In genomic region chr2:110068153-110068552, GRCh38 we compare ENCODE assay signal across 8 cellular contexts. TPM values are rescaled to one million over a fixed set of nuclear protein-coding genes. Genes with fewer than 3 reads are reported as not detected.
DNase-seq lines count a peak whose midpoint lies in the region; ATAC-seq, FAIRE-seq and TF ChIP-seq lines count a peak whose summit lies in the region.
"Not testable (repeated sequence)": the region's sequence is repeated elsewhere in the genome, so short reads cannot be mapped to it uniquely, and the experiment has no call there.
"Had no signal": no experiment of that assay in that cellular context is flagged by ENCODE, and none has a peak within 500 bp of the region (broad histone marks: within the 10 kb centered on the region; RNA-seq: fewer than 3 reads in every experiment).

No MANE protein-coding gene starts in this region.

- not testable (repeated sequence) for TF ChIP-seq EP300 in gastroesophageal sphincter (IDR thresholded peaks at IDR 0.05)

- DNase-seq in activated effector memory CD4-positive, alpha-beta T cell treated with anti-CD3 and anti-CD28 coated beads, Interleukin-2, amount 50 U/mL, for 16 hours, result peak; percentile 60
- DNase-seq in dedifferentiated amniotic fluid mesenchymal stem cell (ENCODE audit: extremely low spot score) (peak; percentile 6), right atrium auricular region (ENCODE audit: low spot score) (peak; percentile 50), kidney (peak; percentile 32), spleen (peak; percentile 46)
- peak; percentile 18 for DNase-seq in natural killer cell treated with Interleukin-12 subunit alpha and Interleukin-12 subunit beta and Interleukin-15 and Interleukin-18, amount 100 ng/mL, for 72 hours (ENCODE audit: low spot score)

- H3K36me3 Mint-ChIP-seq in natural killer cell treated with Interleukin-12 subunit alpha and Interleukin-12 subunit beta and Interleukin-15 and Interleukin-18, amount 100 ng/mL, for 72 hours, result not testable (repeated sequence)

- WGBS in gastroesophageal sphincter (ENCODE audit: low coverage in 1 of 2), 2 donors, result 75 to 76% methylated on average over 2 to 3 of the region's 3 CpGs
- 88 to 93% (median 92%) methylated on average over 3 of the region's 3 CpGs for WGBS in spleen, 5 donors

- TF ChIP-seq CTCF in gastroesophageal sphincter (IDR thresholded peaks at IDR 0.05); right atrium auricular region (IDR thresholded peaks at IDR 0.05); kidney (IDR thresholded peaks at IDR 0.05; ENCODE audit: borderline replicate concordance, extremely low read depth, insufficient read depth); spleen (IDR thresholded peaks at IDR 0.05 in 8 of 11, conservative IDR thresholded peaks at IDR 0.05 in 3 of 11): not testable (repeated sequence)

- H3K4me1 ChIP-seq in gastroesophageal sphincter; right atrium auricular region; kidney (ENCODE audit: control insufficient read depth in 1 of 2, insufficient read depth in 1 of 2, low read depth in 1 of 2, low read length in 2 of 2); spleen: not testable (repeated sequence)

- peak; percentile 13 for ATAC-seq in gastroesophageal sphincter
- ATAC-seq in natural killer cell treated with Interleukin-12 subunit alpha and Interleukin-12 subunit beta and Interleukin-15 and Interleukin-18, amount 100 ng/mL, for 72 hours, result not testable (repeated sequence)

- H3K4me3 Mint-ChIP-seq in natural killer cell treated with Interleukin-12 subunit alpha and Interleukin-12 subunit beta and Interleukin-15 and Interleukin-18, amount 100 ng/mL, for 72 hours, result not testable (repeated sequence)

- not testable (repeated sequence) for TF ChIP-seq POLR2A in gastroesophageal sphincter (IDR thresholded peaks at IDR 0.05); spleen (IDR thresholded peaks at IDR 0.05)

- not testable (repeated sequence) for H3K9ac ChIP-seq in kidney (ENCODE audit: low read length in 2 of 2)

- not testable (repeated sequence) for H3K27me3 Mint-ChIP-seq in natural killer cell treated with Interleukin-12 subunit alpha and Interleukin-12 subunit beta and Interleukin-15 and Interleukin-18, amount 100 ng/mL, for 72 hours

- H3K4me3 ChIP-seq in gastroesophageal sphincter; right atrium auricular region; kidney (ENCODE audit: low read length in 2 of 2); spleen: not testable (repeated sequence)

- H3K9me3 Mint-ChIP-seq in natural killer cell treated with Interleukin-12 subunit alpha and Interleukin-12 subunit beta and Interleukin-15 and Interleukin-18, amount 100 ng/mL, for 72 hours, result not testable (repeated sequence)

- not testable (repeated sequence) for H3K4me1 Mint-ChIP-seq in natural killer cell treated with Interleukin-12 subunit alpha and Interleukin-12 subunit beta and Interleukin-15 and Interleukin-18, amount 100 ng/mL, for 72 hours (ENCODE audit: low read depth in 2 of 2)

- not testable (repeated sequence) for H3K27me3 ChIP-seq in gastroesophageal sphincter; right atrium auricular region; spleen (replicated peaks in 1 of 7)

- H3K9me3 ChIP-seq in gastroesophageal sphincter; right atrium auricular region; kidney (ENCODE audit: control insufficient read depth in 1 of 2, low read length in 2 of 2); spleen: not testable (repeated sequence)

- not testable (repeated sequence) for H3K27ac ChIP-seq in gastroesophageal sphincter; right atrium auricular region; kidney (ENCODE audit: low read depth in 2 of 2, low read length in 2 of 2); spleen

- intact Hi-C loops in kidney (cut with DNase I); spleen (cut with DNase I; ENCODE audit: low total_unique reads): not testable (repeated sequence)

- not testable (repeated sequence) for FAIRE-seq in kidney (lab: Jason Lieb, UNC)

- H3K36me3 ChIP-seq in gastroesophageal sphincter; right atrium auricular region; kidney (ENCODE audit: control insufficient read depth in 1 of 2, insufficient read depth in 2 of 2, low read length in 2 of 2); spleen: not testable (repeated sequence)

- H3K27ac Mint-ChIP-seq in natural killer cell treated with Interleukin-12 subunit alpha and Interleukin-12 subunit beta and Interleukin-15 and Interleukin-18, amount 100 ng/mL, for 72 hours, result not testable (repeated sequence)

RNA-seq across cellular contexts. Expression of gene MALL, which starts 47.5 kb away (rescaled TPM):
- total RNA-seq in gastroesophageal sphincter (10 to 100 TPM in 3 of 4 donors, 1 to 10 TPM in 1; 2.5 to 28.3 (median 14.8) TPM), right atrium auricular region (10 to 100 TPM; 17.9 to 27.4 TPM), kidney (26.2 TPM), spleen (10 to 100 TPM in 2 of 7 donors, 1 to 10 TPM in 5; 6.0 to 14.5 (median 7.2) TPM)
- polyA plus RNA-seq in kidney (ENCODE audit: insufficient read depth, low read depth, low replicate concordance) (9.7 TPM), spleen (1 to 10 TPM; 1.7 to 2.7 (median 2.1) TPM)
- total RNA-seq in natural killer cell treated with Interleukin-12 subunit alpha and Interleukin-12 subunit beta and Interleukin-15 and Interleukin-18, amount 100 ng/mL, for 72 hours, result not detected
- polyA plus RNA-seq: GM12878 had no signal

Comparison
In these comparisons a context has a peak if more than half of its experiments do, and no peak if none do; other contexts are left out.
1. DNase-seq: peak in every context shown above with its lines; median percentile 60 in activated effector memory CD4-positive, alpha-beta T cell treated with anti-CD3 and anti-CD28 coated beads, Interleukin-2, amount 50 U/mL, for 16 hours; 50 in right atrium auricular region; 46 in spleen; 32 in kidney; 18 in natural killer cell treated with Interleukin-12 subunit alpha and Interleukin-12 subunit beta and Interleukin-15 and Interleukin-18, amount 100 ng/mL, for 72 hours; 6 in dedifferentiated amniotic fluid mesenchymal stem cell.